ENCODE assay signal across 16 cellular contexts in the genomic region with DNA sequence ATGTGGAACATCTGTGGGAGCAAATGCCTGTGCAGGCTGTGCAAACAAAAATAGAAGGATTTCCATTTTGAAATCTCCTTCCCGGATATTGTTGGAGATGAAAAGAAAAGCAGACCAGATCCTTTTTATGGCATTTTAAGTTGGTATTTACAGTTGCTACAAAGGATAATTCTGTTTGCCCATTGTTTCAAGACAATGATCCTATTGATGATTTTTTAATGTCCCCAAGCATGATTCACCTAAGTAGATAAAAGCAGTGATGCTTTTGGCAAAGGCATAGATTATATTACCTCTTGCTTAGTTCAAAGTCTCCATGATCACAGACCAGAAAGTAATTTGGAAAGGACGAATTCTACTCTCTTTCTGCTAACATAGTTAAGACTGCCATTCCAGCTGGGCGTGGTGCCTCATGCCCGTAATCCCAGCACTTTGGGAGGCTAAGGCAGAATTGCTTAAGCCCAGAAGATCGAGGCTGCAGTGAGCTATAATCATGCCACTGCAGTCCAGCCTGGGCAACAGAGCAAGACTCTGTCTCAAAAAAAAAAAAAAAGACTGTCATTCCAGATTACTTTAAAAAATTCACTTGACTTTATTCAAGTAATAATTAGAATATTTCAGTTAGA.
"Had no signal": no experiment of that assay in that cellular context is flagged by ENCODE, and none has a peak within 500 bp of the region (broad histone marks: within the 10 kb centered on the region; RNA-seq: fewer than 3 reads in every experiment).

No MANE protein-coding gene starts in this region.

- H3K27me3 ChIP-seq: cardiac muscle cell, esophagus muscularis mucosa, tibial nerve had no signal

- H3K4me3 ChIP-seq: cardiac muscle cell, esophagus muscularis mucosa, tibial nerve had no signal

- H3K4me1 Mint-ChIP-seq: WTC11 had no signal

- H3K4me3 Mint-ChIP-seq: activated CD4-positive, alpha-beta memory T cell treated with anti-CD3 and anti-CD28 coated beads, Interleukin-2, amount 10 ng/mL, durations not matched to agents 7 days and 5 days; activated naive CD4-positive, alpha-beta T cell treated with anti-CD3 and anti-CD28 coated beads, Interleukin-2, amount 50 U/mL, for 24 hours; activated T-cell treated with anti-CD3 and anti-CD28 coated beads, Interleukin-2, amount 50 U/mL, for 24 hours; natural killer cell treated with Interleukin-12 subunit alpha and Interleukin-12 subunit beta and Interleukin-15 and Interleukin-18, amount 100 ng/mL, for 72 hours; stimulated activated naive B cell treated with anti-CD40 and anti-IgM and Interleukin-4, amounts not matched to agents 10 μg/mL and 1 μg/mL and 100 μg/mL, for 72 hours; WTC11 had no signal

- H3K36me3 ChIP-seq: cardiac muscle cell, esophagus muscularis mucosa, tibial nerve had no signal

- H3K9me3 ChIP-seq: esophagus muscularis mucosa had no signal

- H3K36me3 Mint-ChIP-seq: stimulated activated naive B cell treated with anti-CD40 and anti-IgM and Interleukin-4, amounts not matched to agents 10 μg/mL and 1 μg/mL and 100 μg/mL, for 72 hours; WTC11 had no signal

- H3K27ac ChIP-seq: cardiac muscle cell, esophagus muscularis mucosa, tibial nerve had no signal

- H3K27me3 Mint-ChIP-seq: activated CD4-positive, alpha-beta memory T cell treated with anti-CD3 and anti-CD28 coated beads, Interleukin-2, amount 10 ng/mL, durations not matched to agents 7 days and 5 days; activated naive CD4-positive, alpha-beta T cell treated with anti-CD3 and anti-CD28 coated beads, Interleukin-2, amount 50 U/mL, for 24 hours; activated T-cell treated with anti-CD3 and anti-CD28 coated beads, Interleukin-2, amount 50 U/mL, for 24 hours; natural killer cell treated with Interleukin-12 subunit alpha and Interleukin-12 subunit beta and Interleukin-15 and Interleukin-18, amount 100 ng/mL, for 72 hours; stimulated activated naive B cell treated with anti-CD40 and anti-IgM and Interleukin-4, amounts not matched to agents 10 μg/mL and 1 μg/mL and 100 μg/mL, for 72 hours had no signal

- H3K27ac Mint-ChIP-seq: activated CD4-positive, alpha-beta memory T cell treated with anti-CD3 and anti-CD28 coated beads, Interleukin-2, amount 10 ng/mL, durations not matched to agents 7 days and 5 days; activated naive CD4-positive, alpha-beta T cell treated with anti-CD3 and anti-CD28 coated beads, Interleukin-2, amount 50 U/mL, for 24 hours; activated T-cell treated with anti-CD3 and anti-CD28 coated beads, Interleukin-2, amount 50 U/mL, for 24 hours; stimulated activated naive B cell treated with anti-CD40 and anti-IgM and Interleukin-4, amounts not matched to agents 10 μg/mL and 1 μg/mL and 100 μg/mL, for 72 hours; WTC11 had no signal

- DNase-seq: activated CD4-positive, alpha-beta memory T cell treated with anti-CD3 and anti-CD28 coated beads, Interleukin-2, amount 10 ng/mL, durations not matched to agents 7 days and 5 days; activated CD4-positive, alpha-beta T cell treated with anti-CD3 and anti-CD28 coated beads for 4 hours; activated effector memory CD4-positive, alpha-beta T cell treated with anti-CD3 and anti-CD28 coated beads, Interleukin-2, amount 50 U/mL, for 16 hours; activated T-cell treated with anti-CD3 and anti-CD28 coated beads, Interleukin-2, amount 50 U/mL, for 24 hours; kidney; mesendoderm; retina; stimulated activated CD4-positive, alpha-beta T cell treated with anti-CD3 and anti-CD28 coated beads, Interleukin-2, amount 100 ng/mL, for 48 hours; stimulated activated naive B cell treated with anti-CD40 and anti-IgM and Interleukin-4, amounts not matched to agents 10 μg/mL and 1 μg/mL and 100 μg/mL, for 72 hours; T-helper 2 cell had no signal

- ATAC-seq: natural killer cell treated with Interleukin-12 subunit alpha and Interleukin-12 subunit beta and Interleukin-15 and Interleukin-18, amount 100 ng/mL, for 72 hours; stimulated activated naive B cell treated with anti-CD40 and anti-IgM and Interleukin-4, amounts not matched to agents 10 μg/mL and 1 μg/mL and 100 μg/mL, for 72 hours; WTC11 had no signal

- H3K4me1 ChIP-seq: esophagus muscularis mucosa, tibial nerve had no signal
